27 cellular contexts compared by ENCODE assay signal in the genomic region with DNA sequence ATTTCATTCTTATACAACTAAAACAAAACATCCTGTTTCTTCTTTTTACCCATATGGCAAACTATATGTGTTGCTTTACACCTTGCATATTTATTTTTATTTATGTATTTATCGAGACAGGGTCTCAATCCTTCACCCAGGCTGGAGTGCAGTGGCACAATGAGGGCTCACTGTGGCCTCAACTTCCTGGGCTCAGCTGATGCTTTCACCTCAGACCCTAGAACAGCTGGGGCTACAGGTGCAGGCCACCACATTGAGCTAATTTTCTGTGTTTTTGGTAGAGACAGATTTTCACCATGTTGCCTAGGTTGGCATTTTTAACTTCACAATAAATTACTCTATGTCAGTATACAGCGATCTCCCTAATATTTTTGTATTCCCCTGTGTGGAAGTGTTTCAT.
"Had no signal": no experiment of that assay in that cellular context is flagged by ENCODE, and none has a peak within 500 bp of the region (broad histone marks: within the 10 kb centered on the region; RNA-seq: fewer than 3 reads in every experiment).

No MANE protein-coding gene starts in this region.

- H3K4me2 ChIP-seq: PC-9, SK-N-SH had no signal

- H3K9ac ChIP-seq: SK-N-SH had no signal

- H3K27ac ChIP-seq: PC-9, SJSA1 had no signal

- H3K36me3 ChIP-seq: SJSA1 had no signal

- H3K4me1 ChIP-seq: SJSA1 had no signal

- H3K9me3 ChIP-seq: SJSA1, SK-N-SH had no signal

- ATAC-seq: Panc1 had no signal

- H3K9me2 ChIP-seq: SK-N-SH had no signal

- H2AFZ ChIP-seq: PC-9 had no signal

- H3K27me3 ChIP-seq: SJSA1 had no signal

- DNase-seq: Karpas-422; KG1; NCI-H1048; NCI-H1092 treated with DMSO at 0.1 percent for 48 hours; NCI-H1436; NCI-H146; NCI-H1694; NCI-H187; NCI-H1930; NCI-H2029 treated with DMSO at 0.1 percent for 48 hours; NCI-H2081 treated with DMSO at 0.1 percent for 48 hours; NCI-H2107; NCI-H2171; NCI-H226; NCI-H446 treated with DMSO at 0.1 percent for 48 hours; NCI-H524; NCI-H526; NCI-H774; NK-92 treated with Interleukin-12 subunit alpha and Interleukin-12 subunit beta, amount 100 ng/mL, for 24 hours; PC-9; Right ventricle myocardium superior; SHP77 treated with DMSO at 0.1 percent for 48 hours; SK-N-SH; SW 1271; T-helper 1 cell had no signal

- H3K4me3 ChIP-seq: PC-9, SJSA1 had no signal
